29 cellular contexts compared by ENCODE assay signal in the genomic region with DNA sequence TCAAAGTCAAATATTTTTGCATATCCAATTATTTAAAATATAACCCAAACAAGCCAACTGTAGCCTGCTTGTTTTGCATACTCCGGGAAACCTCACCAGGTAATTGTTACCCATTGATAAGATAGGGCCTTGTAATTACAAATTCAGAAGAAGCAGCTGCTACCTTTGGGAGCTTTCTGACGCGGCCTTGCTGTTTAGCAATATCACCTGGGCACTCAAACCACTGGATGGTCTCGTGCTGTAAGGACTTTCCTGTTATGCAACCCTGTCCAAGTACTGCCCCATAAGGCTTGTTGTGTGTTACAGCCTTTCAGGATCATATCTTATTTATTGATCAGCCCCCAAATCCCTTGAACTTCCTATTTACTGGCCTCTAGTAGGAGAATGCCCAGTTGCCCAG.
"Had no signal": no experiment of that assay in that cellular context is flagged by ENCODE, and none has a peak within 500 bp of the region (broad histone marks: within the 10 kb centered on the region; RNA-seq: fewer than 3 reads in every experiment).

No MANE protein-coding gene starts in this region.

- ATAC-seq: activated CD8-positive, alpha-beta memory T cell treated with anti-CD3 and anti-CD28 coated beads, Interleukin-2, amount 10 ng/mL, durations not matched to agents 7 days and 5 days; activated T-cell treated with anti-CD3 and anti-CD28 coated beads, Interleukin-2, amount 50 U/mL, for 72 hours; K562 had no signal

- DNase-seq: activated CD4-positive, alpha-beta memory T cell treated with anti-CD3 and anti-CD28 coated beads, Interleukin-2, amount 10 ng/mL, durations not matched to agents 7 days and 5 days; activated CD4-positive, alpha-beta T cell treated with anti-CD3 and anti-CD28 coated beads for 1 hour; activated CD4-positive, alpha-beta T cell treated with anti-CD3 and anti-CD28 coated beads for 48 hours; activated CD4-positive, CD25-positive, alpha-beta regulatory T cell; activated CD8-positive, alpha-beta memory T cell treated with anti-CD3 and anti-CD28 coated beads for 24 hours; activated CD8-positive, alpha-beta memory T cell treated with anti-CD3 and anti-CD28 coated beads, Interleukin-2, amount 10 ng/mL, durations not matched to agents 7 days and 5 days; activated gamma-delta T cell; activated naive CD4-positive, alpha-beta T cell treated with Interleukin-2 at 50 U/mL for 16 hours; activated naive CD8-positive, alpha-beta T cell treated with anti-CD3 and anti-CD28 coated beads, Interleukin-2, amount 10 ng/mL, durations not matched to agents 7 days and 5 days; activated T-cell treated with anti-CD3 and anti-CD28 coated beads, Interleukin-2, amount 50 U/mL, for 1 hour; activated T-cell treated with anti-CD3 and anti-CD28 coated beads, Interleukin-2, amount 50 U/mL, for 72 hours; amygdala; colonic mucosa; MV-4-11; NCI-H1092; NCI-H1436 treated with DMSO at 0.1 percent for 48 hours; NCI-H187 treated with DMSO at 0.1 percent for 48 hours; NCI-H2081; NCI-H2171; NCI-H524; NCI-H82; PC-9; Right ventricle myocardium superior; SW 1271; T-helper 1 cell; T-helper 2 cell; T-helper 9 cell; WERI-Rb-1 had no signal
